1 cellular context compared by ENCODE assay signal in the genomic region with DNA sequence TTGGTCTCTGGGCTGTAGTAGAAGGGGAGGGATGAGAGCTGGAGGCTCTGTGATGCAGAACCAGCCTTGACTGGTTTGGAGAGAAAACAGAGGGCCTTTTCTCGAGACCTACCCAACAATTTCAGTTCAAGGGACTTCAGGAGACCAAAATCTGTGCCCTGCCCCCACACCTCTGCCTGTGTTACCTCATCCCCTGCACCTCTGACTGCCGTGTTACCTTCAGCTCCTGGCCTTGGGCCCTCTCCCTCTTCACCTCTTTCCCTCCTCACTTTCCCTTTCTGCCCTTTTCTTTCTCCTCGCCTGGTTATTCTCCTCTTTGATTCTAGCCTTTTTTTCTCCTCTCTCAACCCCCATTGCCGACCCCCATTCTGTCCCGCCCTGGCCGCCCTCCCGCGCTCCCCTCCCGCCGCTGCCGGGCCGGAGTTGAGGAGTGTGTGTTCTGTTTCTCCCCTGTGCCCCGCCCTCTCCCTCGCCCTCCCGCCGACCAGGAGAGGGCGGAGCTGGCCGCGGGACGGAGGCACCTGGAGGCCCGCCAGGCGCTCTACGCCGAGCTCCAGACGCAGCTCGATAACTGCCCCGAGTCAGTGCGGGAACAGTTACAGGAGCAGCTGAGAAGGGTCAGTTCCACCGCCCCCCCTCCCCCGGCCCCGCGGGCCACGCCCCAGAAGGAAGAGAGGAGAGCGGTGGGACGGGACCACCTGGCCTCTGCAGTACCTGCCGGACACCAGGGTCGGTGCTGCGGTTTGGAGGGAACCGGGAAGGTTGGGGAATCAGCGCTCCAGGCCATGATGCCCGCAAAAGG.
TF ChIP-seq lines count a peak whose summit lies in the region.

No MANE protein-coding gene starts in this region.

TF ChIP-seq in HepG2, 621 proteins besides CTCF, POLR2A, EP300 and RAD21 (continues in another document):
- TF ChIP-seq, protein P1, sequence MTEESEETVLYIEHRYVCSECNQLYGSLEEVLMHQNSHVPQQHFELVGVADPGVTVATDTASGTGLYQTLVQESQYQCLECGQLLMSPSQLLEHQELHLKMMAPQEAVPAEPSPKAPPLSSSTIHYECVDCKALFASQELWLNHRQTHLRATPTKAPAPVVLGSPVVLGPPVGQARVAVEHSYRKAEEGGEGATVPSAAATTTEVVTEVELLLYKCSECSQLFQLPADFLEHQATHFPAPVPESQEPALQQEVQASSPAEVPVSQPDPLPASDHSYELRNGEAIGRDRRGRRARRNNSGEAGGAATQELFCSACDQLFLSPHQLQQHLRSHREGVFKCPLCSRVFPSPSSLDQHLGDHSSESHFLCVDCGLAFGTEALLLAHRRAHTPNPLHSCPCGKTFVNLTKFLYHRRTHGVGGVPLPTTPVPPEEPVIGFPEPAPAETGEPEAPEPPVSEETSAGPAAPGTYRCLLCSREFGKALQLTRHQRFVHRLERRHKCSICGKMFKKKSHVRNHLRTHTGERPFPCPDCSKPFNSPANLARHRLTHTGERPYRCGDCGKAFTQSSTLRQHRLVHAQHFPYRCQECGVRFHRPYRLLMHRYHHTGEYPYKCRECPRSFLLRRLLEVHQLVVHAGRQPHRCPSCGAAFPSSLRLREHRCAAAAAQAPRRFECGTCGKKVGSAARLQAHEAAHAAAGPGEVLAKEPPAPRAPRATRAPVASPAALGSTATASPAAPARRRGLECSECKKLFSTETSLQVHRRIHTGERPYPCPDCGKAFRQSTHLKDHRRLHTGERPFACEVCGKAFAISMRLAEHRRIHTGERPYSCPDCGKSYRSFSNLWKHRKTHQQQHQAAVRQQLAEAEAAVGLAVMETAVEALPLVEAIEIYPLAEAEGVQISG (CRISPR knock-in tag; IDR thresholded peaks at IDR 0.05), result peak; percentile 45
- TF ChIP-seq NBN (conservative IDR thresholded peaks at IDR 0.05) (no peak), ZNF180 (CRISPR knock-in tag; IDR thresholded peaks at IDR 0.05; ENCODE audit: borderline replicate concordance, low read depth) (no peak), SP1 (IDR thresholded peaks at IDR 0.05) (no peak), SP1 (CRISPR knock-in tag; IDR thresholded peaks at IDR 0.05) (0 out of 2 replicates have a peak, but pooled peaks have one; percentile 21), CENPT (CRISPR knock-in tag; IDR thresholded peaks at IDR 0.05; ENCODE audit: low read depth) (no peak), FOXA3 (CRISPR knock-in tag; IDR thresholded peaks at IDR 0.05) (no peak), TEAD3 (CRISPR knock-in tag; optimal IDR thresholded peaks at IDR 0.05; ENCODE audit: borderline replicate concordance) (no peak), STAG1 (CRISPR knock-in tag; IDR thresholded peaks at IDR 0.05) (peak; percentile 13; the same call in 1 of the 2 replicates), MED1 (CRISPR knock-in tag; IDR thresholded peaks at IDR 0.05) (no peak), GABPB1 (CRISPR knock-in tag; IDR thresholded peaks at IDR 0.05) (0 out of 2 replicates have a peak, but pooled peaks have one; percentile 15), AGO2 (optimal IDR thresholded peaks at IDR 0.05; ENCODE audit: low read depth, low read length) (peak; percentile 73), LCORL (IDR thresholded peaks at IDR 0.05) (no peak), LCORL (CRISPR knock-in tag; IDR thresholded peaks at IDR 0.05) (no peak), ADNP (CRISPR knock-in tag; IDR thresholded peaks at IDR 0.05) (no peak), ZSCAN31 (CRISPR knock-in tag; IDR thresholded peaks at IDR 0.05; ENCODE audit: low read depth) (no peak), ZNF441 (CRISPR knock-in tag; IDR thresholded peaks at IDR 0.05; ENCODE audit: borderline replicate concordance) (peak; percentile 52; the same call in 1 of the 2 replicates), ZNF329 (CRISPR knock-in tag; IDR thresholded peaks at IDR 0.05; ENCODE audit: low read depth) (no peak), SATB2 (CRISPR knock-in tag; IDR thresholded peaks at IDR 0.05) (no peak), SP5 (CRISPR knock-in tag; IDR thresholded peaks at IDR 0.05; ENCODE audit: borderline replicate concordance, low read depth) (peak; percentile 55; the same call in 1 of the 2 replicates), PHF8 (CRISPR knock-in tag; IDR thresholded peaks at IDR 0.05) (0 out of 2 replicates have a peak, but pooled peaks have one; percentile 21), HNRNPLL (IDR thresholded peaks at IDR 0.05; ENCODE audit: low read depth, low read length, poor library complexity, severe bottlenecking) (peak; percentile 18), ASH2L (IDR thresholded peaks at IDR 0.05; ENCODE audit: insufficient read length, low read depth, low read length) (no peak), ZNF343 (CRISPR knock-in tag; IDR thresholded peaks at IDR 0.05) (no peak)
- TF ChIP-seq, protein P2, sequence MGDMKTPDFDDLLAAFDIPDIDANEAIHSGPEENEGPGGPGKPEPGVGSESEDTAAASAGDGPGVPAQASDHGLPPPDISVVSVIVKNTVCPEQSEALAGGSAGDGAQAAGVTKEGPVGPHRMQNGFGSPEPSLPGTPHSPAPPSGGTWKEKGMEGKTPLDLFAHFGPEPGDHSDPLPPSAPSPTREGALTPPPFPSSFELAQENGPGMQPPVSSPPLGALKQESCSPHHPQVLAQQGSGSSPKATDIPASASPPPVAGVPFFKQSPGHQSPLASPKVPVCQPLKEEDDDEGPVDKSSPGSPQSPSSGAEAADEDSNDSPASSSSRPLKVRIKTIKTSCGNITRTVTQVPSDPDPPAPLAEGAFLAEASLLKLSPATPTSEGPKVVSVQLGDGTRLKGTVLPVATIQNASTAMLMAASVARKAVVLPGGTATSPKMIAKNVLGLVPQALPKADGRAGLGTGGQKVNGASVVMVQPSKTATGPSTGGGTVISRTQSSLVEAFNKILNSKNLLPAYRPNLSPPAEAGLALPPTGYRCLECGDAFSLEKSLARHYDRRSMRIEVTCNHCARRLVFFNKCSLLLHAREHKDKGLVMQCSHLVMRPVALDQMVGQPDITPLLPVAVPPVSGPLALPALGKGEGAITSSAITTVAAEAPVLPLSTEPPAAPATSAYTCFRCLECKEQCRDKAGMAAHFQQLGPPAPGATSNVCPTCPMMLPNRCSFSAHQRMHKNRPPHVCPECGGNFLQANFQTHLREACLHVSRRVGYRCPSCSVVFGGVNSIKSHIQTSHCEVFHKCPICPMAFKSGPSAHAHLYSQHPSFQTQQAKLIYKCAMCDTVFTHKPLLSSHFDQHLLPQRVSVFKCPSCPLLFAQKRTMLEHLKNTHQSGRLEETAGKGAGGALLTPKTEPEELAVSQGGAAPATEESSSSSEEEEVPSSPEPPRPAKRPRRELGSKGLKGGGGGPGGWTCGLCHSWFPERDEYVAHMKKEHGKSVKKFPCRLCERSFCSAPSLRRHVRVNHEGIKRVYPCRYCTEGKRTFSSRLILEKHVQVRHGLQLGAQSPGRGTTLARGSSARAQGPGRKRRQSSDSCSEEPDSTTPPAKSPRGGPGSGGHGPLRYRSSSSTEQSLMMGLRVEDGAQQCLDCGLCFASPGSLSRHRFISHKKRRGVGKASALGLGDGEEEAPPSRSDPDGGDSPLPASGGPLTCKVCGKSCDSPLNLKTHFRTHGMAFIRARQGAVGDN (CRISPR knock-in tag; IDR thresholded peaks at IDR 0.05), result peak; percentile 58
- TF ChIP-seq, protein P3, sequence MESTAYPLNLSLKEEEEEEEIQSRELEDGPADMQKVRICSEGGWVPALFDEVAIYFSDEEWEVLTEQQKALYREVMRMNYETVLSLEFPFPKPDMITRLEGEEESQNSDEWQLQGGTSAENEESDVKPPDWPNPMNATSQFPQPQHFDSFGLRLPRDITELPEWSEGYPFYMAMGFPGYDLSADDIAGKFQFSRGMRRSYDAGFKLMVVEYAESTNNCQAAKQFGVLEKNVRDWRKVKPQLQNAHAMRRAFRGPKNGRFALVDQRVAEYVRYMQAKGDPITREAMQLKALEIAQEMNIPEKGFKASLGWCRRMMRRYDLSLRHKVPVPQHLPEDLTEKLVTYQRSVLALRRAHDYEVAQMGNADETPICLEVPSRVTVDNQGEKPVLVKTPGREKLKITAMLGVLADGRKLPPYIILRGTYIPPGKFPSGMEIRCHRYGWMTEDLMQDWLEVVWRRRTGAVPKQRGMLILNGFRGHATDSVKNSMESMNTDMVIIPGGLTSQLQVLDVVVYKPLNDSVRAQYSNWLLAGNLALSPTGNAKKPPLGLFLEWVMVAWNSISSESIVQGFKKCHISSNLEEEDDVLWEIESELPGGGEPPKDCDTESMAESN (CRISPR knock-in tag; conservative IDR thresholded peaks at IDR 0.05), result no peak
- TF ChIP-seq, protein P4, sequence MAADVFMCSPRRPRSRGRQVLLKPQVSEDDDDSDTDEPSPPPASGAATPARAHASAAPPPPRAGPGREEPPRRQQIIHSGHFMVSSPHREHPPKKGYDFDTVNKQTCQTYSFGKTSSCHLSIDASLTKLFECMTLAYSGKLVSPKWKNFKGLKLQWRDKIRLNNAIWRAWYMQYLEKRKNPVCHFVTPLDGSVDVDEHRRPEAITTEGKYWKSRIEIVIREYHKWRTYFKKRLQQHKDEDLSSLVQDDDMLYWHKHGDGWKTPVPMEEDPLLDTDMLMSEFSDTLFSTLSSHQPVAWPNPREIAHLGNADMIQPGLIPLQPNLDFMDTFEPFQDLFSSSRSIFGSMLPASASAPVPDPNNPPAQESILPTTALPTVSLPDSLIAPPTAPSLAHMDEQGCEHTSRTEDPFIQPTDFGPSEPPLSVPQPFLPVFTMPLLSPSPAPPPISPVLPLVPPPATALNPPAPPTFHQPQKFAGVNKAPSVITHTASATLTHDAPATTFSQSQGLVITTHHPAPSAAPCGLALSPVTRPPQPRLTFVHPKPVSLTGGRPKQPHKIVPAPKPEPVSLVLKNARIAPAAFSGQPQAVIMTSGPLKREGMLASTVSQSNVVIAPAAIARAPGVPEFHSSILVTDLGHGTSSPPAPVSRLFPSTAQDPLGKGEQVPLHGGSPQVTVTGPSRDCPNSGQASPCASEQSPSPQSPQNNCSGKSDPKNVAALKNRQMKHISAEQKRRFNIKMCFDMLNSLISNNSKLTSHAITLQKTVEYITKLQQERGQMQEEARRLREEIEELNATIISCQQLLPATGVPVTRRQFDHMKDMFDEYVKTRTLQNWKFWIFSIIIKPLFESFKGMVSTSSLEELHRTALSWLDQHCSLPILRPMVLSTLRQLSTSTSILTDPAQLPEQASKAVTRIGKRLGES (CRISPR knock-in tag; IDR thresholded peaks at IDR 0.05; ENCODE audit: borderline replicate concordance), result no peak
- TF ChIP-seq, protein P5, sequence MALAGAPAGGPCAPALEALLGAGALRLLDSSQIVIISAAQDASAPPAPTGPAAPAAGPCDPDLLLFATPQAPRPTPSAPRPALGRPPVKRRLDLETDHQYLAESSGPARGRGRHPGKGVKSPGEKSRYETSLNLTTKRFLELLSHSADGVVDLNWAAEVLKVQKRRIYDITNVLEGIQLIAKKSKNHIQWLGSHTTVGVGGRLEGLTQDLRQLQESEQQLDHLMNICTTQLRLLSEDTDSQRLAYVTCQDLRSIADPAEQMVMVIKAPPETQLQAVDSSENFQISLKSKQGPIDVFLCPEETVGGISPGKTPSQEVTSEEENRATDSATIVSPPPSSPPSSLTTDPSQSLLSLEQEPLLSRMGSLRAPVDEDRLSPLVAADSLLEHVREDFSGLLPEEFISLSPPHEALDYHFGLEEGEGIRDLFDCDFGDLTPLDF (CRISPR knock-in tag; IDR thresholded peaks at IDR 0.05), result no peak
- TF ChIP-seq, protein P6, sequence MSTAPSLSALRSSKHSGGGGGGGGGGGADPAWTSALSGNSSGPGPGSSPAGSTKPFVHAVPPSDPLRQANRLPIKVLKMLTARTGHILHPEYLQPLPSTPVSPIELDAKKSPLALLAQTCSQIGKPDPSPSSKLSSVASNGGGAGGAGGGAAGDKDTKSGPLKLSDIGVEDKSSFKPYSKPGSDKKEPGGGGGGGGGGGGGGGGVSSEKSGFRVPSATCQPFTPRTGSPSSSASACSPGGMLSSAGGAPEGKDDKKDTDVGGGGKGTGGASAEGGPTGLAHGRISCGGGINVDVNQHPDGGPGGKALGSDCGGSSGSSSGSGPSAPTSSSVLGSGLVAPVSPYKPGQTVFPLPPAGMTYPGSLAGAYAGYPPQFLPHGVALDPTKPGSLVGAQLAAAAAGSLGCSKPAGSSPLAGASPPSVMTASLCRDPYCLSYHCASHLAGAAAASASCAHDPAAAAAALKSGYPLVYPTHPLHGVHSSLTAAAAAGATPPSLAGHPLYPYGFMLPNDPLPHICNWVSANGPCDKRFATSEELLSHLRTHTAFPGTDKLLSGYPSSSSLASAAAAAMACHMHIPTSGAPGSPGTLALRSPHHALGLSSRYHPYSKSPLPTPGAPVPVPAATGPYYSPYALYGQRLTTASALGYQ (CRISPR knock-in tag; IDR thresholded peaks at IDR 0.05), result no peak
- TF ChIP-seq, protein P7, sequence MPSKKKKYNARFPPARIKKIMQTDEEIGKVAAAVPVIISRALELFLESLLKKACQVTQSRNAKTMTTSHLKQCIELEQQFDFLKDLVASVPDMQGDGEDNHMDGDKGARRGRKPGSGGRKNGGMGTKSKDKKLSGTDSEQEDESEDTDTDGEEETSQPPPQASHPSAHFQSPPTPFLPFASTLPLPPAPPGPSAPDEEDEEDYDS (CRISPR knock-in tag; IDR thresholded peaks at IDR 0.05), result no peak
